24 cellular contexts compared by ENCODE assay signal in the genomic region with DNA sequence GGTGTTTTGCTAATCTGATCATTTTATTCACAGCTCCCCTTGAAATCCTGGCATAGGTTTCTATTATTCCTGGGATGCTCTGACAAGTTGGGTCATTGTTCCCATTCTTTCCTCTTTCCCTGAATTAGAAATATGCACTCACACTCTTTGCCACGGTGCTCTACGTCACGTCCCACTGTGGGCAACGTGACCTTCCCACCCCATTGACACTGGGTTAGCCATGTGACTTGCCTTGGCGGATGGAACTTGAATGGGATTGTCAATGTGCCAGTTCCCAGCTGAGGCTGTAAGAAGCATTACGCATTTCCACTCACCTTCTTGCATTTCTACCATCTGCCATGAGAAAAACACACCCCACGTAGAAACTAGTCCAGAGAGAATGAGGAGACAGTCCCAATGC.
DNase-seq lines count a peak whose midpoint lies in the region; ATAC-seq, FAIRE-seq and TF ChIP-seq lines count a peak whose summit lies in the region.
"Had no signal": no experiment of that assay in that cellular context is flagged by ENCODE, and none has a peak within 500 bp of the region (broad histone marks: within the 10 kb centered on the region; RNA-seq: fewer than 3 reads in every experiment).

No MANE protein-coding gene starts in this region.

- H3K36me3 Mint-ChIP-seq in stimulated activated naive B cell treated with anti-CD40 and anti-IgM and Interleukin-4, amounts not matched to agents 10 μg/mL and 1 μg/mL and 100 μg/mL, for 72 hours = no peaks in the 10 kb centered on the region
- H3K36me3 Mint-ChIP-seq: CD4-positive, CD25-positive, alpha-beta regulatory T cell; CD8-positive, alpha-beta T cell had no signal

- no peaks in the 10 kb centered on the region for H3K27me3 ChIP-seq in bronchial epithelial cell (ENCODE audit: control insufficient read depth, insufficient read depth, low read length)
- H3K27me3 ChIP-seq: BLaER1 had no signal

- DNase-seq in NCI-H2171 treated with DMSO at 0.1 percent for 48 hours (lab: John Stamatoyannopoulos, UW) (peak; percentile 45), NCI-H2171 (lab: John Stamatoyannopoulos, UW) (no peak), GM12892 (ENCODE audit: insufficient read length) (no peak), bronchial epithelial cell (ENCODE audit: low read depth) (no peak), SK-N-DZ (ENCODE audit: low spot score) (no peak), erythroblast (lab: John Stamatoyannopoulos, UW) (no peak)
- no peak for DNase-seq in stimulated activated naive B cell treated with anti-CD40 and anti-IgM and Interleukin-4, amounts not matched to agents 10 μg/mL and 1 μg/mL and 100 μg/mL, for 72 hours
- DNase-seq: CD4-positive, CD25-positive, alpha-beta regulatory T cell; CD8-positive, alpha-beta T cell; DMS 273 treated with DMSO at 0.1 percent for 48 hours; DMS79; EL; GDM1; GOT3; HFFc6 had no signal

- H3K27me3 Mint-ChIP-seq in stimulated activated naive B cell treated with anti-CD40 and anti-IgM and Interleukin-4, amounts not matched to agents 10 μg/mL and 1 μg/mL and 100 μg/mL, for 72 hours = no peaks in the 10 kb centered on the region
- H3K27me3 Mint-ChIP-seq: B cell; CD4-positive, CD25-positive, alpha-beta regulatory T cell had no signal

- FAIRE-seq in GM12892 (lab: Jason Lieb, UNC) = peak; percentile 73
- peak; percentile 64 for FAIRE-seq in bronchial epithelial cell (lab: Jason Lieb, UNC)
- FAIRE-seq: A204.1, D721Med, GM12891, GM19239, H54 had no signal

- H3K4me3 ChIP-seq in bronchial epithelial cell (ENCODE audit: low read depth, low read length) = no peak overlapping the region
- H3K4me3 ChIP-seq: BLaER1, HAP-1 had no signal

- TF ChIP-seq CTCF in bronchial epithelial cell (IDR thresholded peaks at IDR 0.05; ENCODE audit: insufficient read depth, low read length, severe bottlenecking) = no peak

- H3K4me1 Mint-ChIP-seq in stimulated activated naive B cell treated with anti-CD40 and anti-IgM and Interleukin-4, amounts not matched to agents 10 μg/mL and 1 μg/mL and 100 μg/mL, for 72 hours = peaks cover 14 to 29% of the 10 kb centered on the region in 2 donors
- H3K4me1 Mint-ChIP-seq: CD4-positive, CD25-positive, alpha-beta regulatory T cell had no signal

- no peak for ATAC-seq in stimulated activated naive B cell treated with anti-CD40 and anti-IgM and Interleukin-4, amounts not matched to agents 10 μg/mL and 1 μg/mL and 100 μg/mL, for 72 hours (replicated peaks)
- ATAC-seq in GM19397 (IDR thresholded peaks at IDR 0.05; ENCODE audit: unreplicated experiment) = no peak
- ATAC-seq: CD8-positive, alpha-beta T cell had no signal

- peak overlapping the region; percentile 51 for H3K27ac Mint-ChIP-seq in stimulated activated naive B cell treated with anti-CD40 and anti-IgM and Interleukin-4, amounts not matched to agents 10 μg/mL and 1 μg/mL and 100 μg/mL, for 72 hours
- H3K27ac Mint-ChIP-seq: B cell; CD4-positive, CD25-positive, alpha-beta regulatory T cell; CD8-positive, alpha-beta T cell; HFFc6 had no signal

- TF ChIP-seq POLR2A in GM12892 (IDR thresholded peaks at IDR 0.05; ENCODE audit: low read depth, low read length) = no peak
- no peak for TF ChIP-seq POLR2A in erythroblast (IDR thresholded peaks at IDR 0.05; ENCODE audit: low read length)

- H3K36me3 ChIP-seq in bronchial epithelial cell (ENCODE audit: control insufficient read depth, insufficient read depth, low read length) = no peaks in the 10 kb centered on the region
- H3K36me3 ChIP-seq: BLaER1, HAP-1 had no signal

- H3K4me3 Mint-ChIP-seq in stimulated activated naive B cell treated with anti-CD40 and anti-IgM and Interleukin-4, amounts not matched to agents 10 μg/mL and 1 μg/mL and 100 μg/mL, for 72 hours = no peak overlapping the region
- H3K4me3 Mint-ChIP-seq: B cell; CD4-positive, CD25-positive, alpha-beta regulatory T cell; CD8-positive, alpha-beta T cell; HFFc6 had no signal

- no peaks in the 10 kb centered on the region for H3K9me3 Mint-ChIP-seq in stimulated activated naive B cell treated with anti-CD40 and anti-IgM and Interleukin-4, amounts not matched to agents 10 μg/mL and 1 μg/mL and 100 μg/mL, for 72 hours
- H3K9me3 Mint-ChIP-seq: CD8-positive, alpha-beta T cell had no signal
